12 cellular contexts compared by ENCODE assay signal in genomic region chr3:172536993-172537419, GRCh38. TPM values are rescaled to one million over a fixed set of nuclear protein-coding genes. Genes with fewer than 3 reads are reported as not detected.
DNase-seq lines count a peak whose midpoint lies in the region; ATAC-seq and TF ChIP-seq lines count a peak whose summit lies in the region.
"Had no signal": no experiment of that assay in that cellular context is flagged by ENCODE, and none has a peak within 500 bp of the region (broad histone marks: within the 10 kb centered on the region; RNA-seq: fewer than 3 reads in every experiment).

No MANE protein-coding gene starts in this region.

- H3K27me3 Mint-ChIP-seq in activated B cell treated with CpG ODN at 0.5 μM for 24 hours, result no peaks in the 10 kb centered on the region
- H3K27me3 Mint-ChIP-seq in stimulated activated memory B cell treated with anti-CD40 and anti-IgM and Interleukin-4, amounts not matched to agents 10 μg/mL and 1 μg/mL and 100 μg/mL, for 72 hours, result no peaks in the 10 kb centered on the region

- no peaks in the 10 kb centered on the region for H3K9me3 Mint-ChIP-seq in activated B cell treated with CpG ODN at 0.5 μM for 24 hours
- peaks cover 2% of the 10 kb centered on the region for H3K9me3 Mint-ChIP-seq in stimulated activated memory B cell treated with anti-CD40 and anti-IgM and Interleukin-4, amounts not matched to agents 10 μg/mL and 1 μg/mL and 100 μg/mL, for 72 hours

- ATAC-seq in activated CD4-positive, CD25-positive, alpha-beta regulatory T cell treated with anti-CD3 and anti-CD28 coated beads, Interleukin-2, amount 50 U/mL, for 24 hours, result peak; percentile 38
- ATAC-seq in activated B cell treated with CpG ODN at 0.5 μM for 24 hours (ENCODE audit: low read depth) (no peak), esophagus mucosa (peak; percentile 90), HG02938 (IDR thresholded peaks at IDR 0.05; ENCODE audit: unreplicated experiment) (no peak)
- ATAC-seq in stimulated activated memory B cell treated with anti-CD40 and anti-IgM and Interleukin-4, amounts not matched to agents 10 μg/mL and 1 μg/mL and 100 μg/mL, for 72 hours, result no peak
- ATAC-seq: heart left ventricle had no signal

- H3K4me1 Mint-ChIP-seq in activated B cell treated with CpG ODN at 0.5 μM for 24 hours, result peaks cover 11% of the 10 kb centered on the region
- peaks cover 13% of the 10 kb centered on the region for H3K4me1 Mint-ChIP-seq in stimulated activated memory B cell treated with anti-CD40 and anti-IgM and Interleukin-4, amounts not matched to agents 10 μg/mL and 1 μg/mL and 100 μg/mL, for 72 hours

- POLR2A ChIA-PET in activated B cell treated with CpG ODN at 0.5 μM for 24 hours (lab: Charles Lee), result no interaction called here

- TF ChIP-seq CTCF in activated B cell treated with CpG ODN at 0.5 μM for 24 hours (IDR thresholded peaks at IDR 0.05), result no peak

- peak overlapping the region; percentile 60 for H3K27ac Mint-ChIP-seq in activated B cell treated with CpG ODN at 0.5 μM for 24 hours
- H3K27ac Mint-ChIP-seq in stimulated activated memory B cell treated with anti-CD40 and anti-IgM and Interleukin-4, amounts not matched to agents 10 μg/mL and 1 μg/mL and 100 μg/mL, for 72 hours, result peak overlapping the region; percentile 2

- no peaks in the 10 kb centered on the region for H3K36me3 Mint-ChIP-seq in activated B cell treated with CpG ODN at 0.5 μM for 24 hours (ENCODE audit: low read depth)
- H3K36me3 Mint-ChIP-seq in stimulated activated memory B cell treated with anti-CD40 and anti-IgM and Interleukin-4, amounts not matched to agents 10 μg/mL and 1 μg/mL and 100 μg/mL, for 72 hours, result no peaks in the 10 kb centered on the region

- CTCF ChIA-PET in activated B cell treated with CpG ODN at 0.5 μM for 24 hours (lab: Charles Lee), result no interaction called here

- DNase-seq in activated CD4-positive, CD25-positive, alpha-beta regulatory T cell treated with anti-CD3 and anti-CD28 coated beads, Interleukin-2, amount 50 U/mL, for 72 hours, result no peak
- no peak for DNase-seq in activated B cell treated with CpG ODN at 0.5 μM for 24 hours
- DNase-seq in NOMO-1 treated with DMSO at 0.1 percent for 48 hours (lab: John Stamatoyannopoulos, UW; ENCODE audit: unreplicated experiment), result no peak
- DNase-seq in mesenteric fat pad (ENCODE audit: low spot score), result no peak
- DNase-seq: activated gamma-delta T cell, DMS79, heart left ventricle, NCI-H1417 treated with DMSO at 0.1 percent for 48 hours had no signal

- no peak overlapping the region for H3K4me3 Mint-ChIP-seq in activated B cell treated with CpG ODN at 0.5 μM for 24 hours
- H3K4me3 Mint-ChIP-seq in stimulated activated memory B cell treated with anti-CD40 and anti-IgM and Interleukin-4, amounts not matched to agents 10 μg/mL and 1 μg/mL and 100 μg/mL, for 72 hours, result no peak overlapping the region

- intact Hi-C loops in activated B cell treated with CpG ODN at 0.5 μM for 24 hours (cut with micrococcal nuclease), result loop anchor here (2.0 kb wide), 1 partner anchor 14 kb away; the partner anchor contains the start of gene TNFSF10

RNA-seq across cellular contexts. Expression of gene TNFSF10, which starts 13.8 kb away (rescaled TPM):
- total RNA-seq in activated B cell treated with CpG ODN at 0.5 μM for 24 hours (7.2 and 7.4 TPM in 2 replicates), esophagus mucosa (40.2 TPM), mesenteric fat pad (23.0 TPM)

Comparison
In these comparisons a context has a peak if more than half of its experiments do, and no peak if none do; other contexts are left out.
1. ATAC-seq: peak in activated CD4-positive, CD25-positive, alpha-beta regulatory T cell treated with anti-CD3 and anti-CD28 coated beads, Interleukin-2, amount 50 U/mL, for 24 hours (2 of 2) and esophagus mucosa (single experiment); none in activated B cell treated with CpG ODN at 0.5 μM for 24 hours (single experiment), stimulated activated memory B cell treated with anti-CD40 and anti-IgM and Interleukin-4, amounts not matched to agents 10 μg/mL and 1 μg/mL and 100 μg/mL, for 72 hours (single experiment) and HG02938 (single experiment).